In genomic region chr1:158076461-158076860, GRCh38 we compare ENCODE assay signal across 1 cellular context.
TF ChIP-seq lines count a peak whose summit lies in the region.

No MANE protein-coding gene starts in this region.

TF ChIP-seq in GM23338, 12 proteins besides CTCF, POLR2A, EP300 and RAD21 (continued from another document):
- TF ChIP-seq ZNF462 (CRISPR knock-in tag; IDR thresholded peaks at IDR 0.05), result no peak
